In genomic region chr18:14100503-14101286, GRCh38 we compare ENCODE assay signal across 17 cellular contexts.
"Had no signal": no experiment of that assay in that cellular context is flagged by ENCODE, and none has a peak within 500 bp of the region (broad histone marks: within the 10 kb centered on the region; RNA-seq: fewer than 3 reads in every experiment).

No MANE protein-coding gene starts in this region.

- H3K4me1 Mint-ChIP-seq: nephron progenitor cell had no signal

- H3K9me3 ChIP-seq: body of pancreas, mucosa of descending colon had no signal

- H3K4me1 ChIP-seq: body of pancreas, gastrocnemius medialis, heart right ventricle, psoas muscle had no signal

- DNase-seq: activated CD4-positive, CD25-positive, alpha-beta regulatory T cell; activated gamma-delta T cell; body of pancreas; central memory CD4-positive, alpha-beta T cell; effector memory CD4-positive, alpha-beta T cell; gastrocnemius medialis; heart right ventricle; mammary epithelial cell; mucosa of descending colon; nephron progenitor cell; psoas muscle; SHP77; stimulated activated CD4-positive, alpha-beta T cell treated with anti-CD3 and anti-CD28 coated beads, Interleukin-2, amount 100 ng/mL, for 48 hours; trophoblast cell had no signal

- H3K4me3 Mint-ChIP-seq: nephron progenitor cell had no signal

- H3K27ac ChIP-seq: body of pancreas, coronary artery, gastrocnemius medialis, heart right ventricle, psoas muscle had no signal

- H3K27me3 ChIP-seq: body of pancreas, gastrocnemius medialis, heart right ventricle had no signal

- H3K4me3 ChIP-seq: body of pancreas, coronary artery, gastrocnemius medialis, heart right ventricle, mucosa of descending colon, psoas muscle had no signal

- H3K27ac Mint-ChIP-seq: nephron progenitor cell had no signal

- ATAC-seq: body of pancreas, gastrocnemius medialis, heart right ventricle, left lobe of liver, mucosa of descending colon, psoas muscle, sciatic nerve had no signal
